In the genomic region with DNA sequence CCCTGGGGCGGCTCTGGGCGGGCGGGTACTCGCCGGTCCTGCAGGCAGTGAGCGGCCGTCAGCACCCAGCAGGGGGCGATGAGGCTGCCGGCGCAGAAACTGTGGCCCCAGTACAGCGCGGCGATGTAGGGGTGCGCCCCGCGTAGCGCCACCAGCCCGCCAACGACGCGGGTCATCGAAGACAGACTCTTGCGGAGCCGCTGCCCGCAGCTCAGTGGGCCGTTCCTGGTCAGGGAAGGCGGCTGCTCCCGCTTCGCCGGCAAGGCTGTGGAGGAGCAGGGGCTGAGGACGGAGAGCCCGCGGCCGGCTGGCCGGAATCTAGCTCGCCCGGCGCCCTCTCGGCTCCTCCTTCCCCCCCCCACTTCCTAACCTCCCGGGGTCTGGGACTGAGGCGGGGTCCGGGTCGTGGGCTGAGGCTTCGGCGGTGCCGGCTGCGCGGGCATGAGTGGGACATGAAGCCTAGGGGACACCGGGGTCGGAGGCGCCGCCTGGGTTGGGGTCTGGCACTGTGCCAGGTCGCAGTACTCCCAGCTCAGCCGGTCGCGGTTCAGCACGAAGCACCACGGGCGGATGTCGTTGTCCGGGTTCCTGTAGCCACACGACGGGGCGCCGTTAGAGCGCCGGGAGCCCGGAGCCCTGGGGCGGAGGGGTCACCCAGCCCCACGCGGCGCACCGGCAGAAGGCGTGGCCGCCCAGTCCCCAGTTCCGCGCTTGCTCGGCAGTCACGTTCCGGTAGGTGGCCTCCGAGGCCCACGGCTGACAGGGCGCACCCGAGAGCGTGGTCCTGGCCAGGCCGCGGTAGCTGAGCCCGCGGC, we compare ENCODE assay signal across 8 cellular contexts. TPM values are rescaled to one million over a fixed set of nuclear protein-coding genes. Genes with fewer than 3 reads are reported as not detected.
DNase-seq lines count a peak whose midpoint lies in the region; ATAC-seq and TF ChIP-seq lines count a peak whose summit lies in the region.

No MANE protein-coding gene starts in this region.

- H3K9me3 ChIP-seq in H9 (ENCODE audit: control insufficient read depth, low read depth, low read length) (no peaks in the 10 kb centered on the region), MG63 (no peaks in the 10 kb centered on the region), left ventricle myocardium inferior (replicated peaks) (no peaks in the 10 kb centered on the region), psoas muscle (no peaks in the 10 kb centered on the region), vagina (no peaks in the 10 kb centered on the region)

- no peak overlapping the region for H3K27ac Mint-ChIP-seq in H9
- H3K27ac Mint-ChIP-seq in activated naive CD8-positive, alpha-beta T cell treated with anti-CD3 and anti-CD28 coated beads, Interleukin-2, amount 50 U/mL, for 24 hours = no peak overlapping the region

- H3K79me2 ChIP-seq in H9 (ENCODE audit: insufficient read depth, low read length) = no peaks in the 10 kb centered on the region

- no peak overlapping the region for H3K56ac ChIP-seq in H9 (ENCODE audit: insufficient read length, low read depth, low read length)

- H2BK120ac ChIP-seq in H9 (ENCODE audit: low read depth, low read length, poor library complexity, severe bottlenecking) = no peak overlapping the region

- H4K91ac ChIP-seq in H9 (ENCODE audit: insufficient read length, low read depth, low read length) = no peak overlapping the region

- DNase-seq in H9 (peak; percentile 74), MG63 (peak; percentile 79), SW 1271 (lab: John Stamatoyannopoulos, UW) (peak; percentile 62 to 87), left ventricle myocardium inferior (peak; percentile 86), psoas muscle (peak; percentile 88 to 93), vagina (ENCODE audit: extremely low spot score in 2 of 2) (no peak)
- DNase-seq in activated naive CD8-positive, alpha-beta T cell treated with anti-CD3 and anti-CD28 coated beads, Interleukin-2, amount 50 U/mL, for 24 hours = peak; percentile 86

- no peak overlapping the region for H3K4ac ChIP-seq in H9 (ENCODE audit: low read depth, low read length)

- H3K18ac ChIP-seq in H9 (ENCODE audit: insufficient read length, low read depth, low read length) = no peak overlapping the region

- H3K9me3 Mint-ChIP-seq in H9 = peaks cover 0 to 2% of the 10 kb centered on the region in 2 experiments; a peak in 2 of 5 replicates
- no peaks in the 10 kb centered on the region for H3K9me3 Mint-ChIP-seq in activated naive CD8-positive, alpha-beta T cell treated with anti-CD3 and anti-CD28 coated beads, Interleukin-2, amount 50 U/mL, for 24 hours

- no CpG with 5 or more reads among the region's 89 CpGs for WGBS in H9 (ENCODE audit: extremely low coverage, insufficient read length, low lambda C conversion rate)
- 0 to 1% (median 0%) methylated on average over 52 to 89 of the region's 89 CpGs for WGBS in psoas muscle, 3 donors

- no peak overlapping the region for H2AFZ ChIP-seq in H9 (ENCODE audit: low read length)

- intact Hi-C loops in left ventricle myocardium inferior (cut with micrococcal nuclease) (loop anchor here (5.0 kb wide), 1 partner anchor 48 kb away; no protein-coding TSS in a partner anchor), psoas muscle (cut with DNase I) (loop anchor here (1.0 kb wide), 2 partner anchors 49 to 50 kb away; no protein-coding TSS in a partner anchor), vagina (cut with DNase I) (loop anchor here (2.0 kb wide), 1 partner anchor 45 kb away; no protein-coding TSS in a partner anchor)

- H3K27me3 Mint-ChIP-seq in H9 (ENCODE audit: low read depth) = peaks cover 81% of the 10 kb centered on the region
- H3K27me3 Mint-ChIP-seq in activated naive CD8-positive, alpha-beta T cell treated with anti-CD3 and anti-CD28 coated beads, Interleukin-2, amount 50 U/mL, for 24 hours = peaks cover 26% of the 10 kb centered on the region

- H2BK5ac ChIP-seq in H9 (ENCODE audit: insufficient read length, low read length) = no peak overlapping the region

- TF ChIP-seq CTCF in GM12872 (IDR thresholded peaks at IDR 0.05; ENCODE audit: insufficient read depth, low read depth, low read length) (peak; percentile 87), H9 (conservative IDR thresholded peaks at IDR 0.05) (peak; percentile 49; the same call in 2 of the 3 replicates), left ventricle myocardium inferior (IDR thresholded peaks at IDR 0.05; ENCODE audit: borderline replicate concordance) (peak; percentile 78), psoas muscle (IDR thresholded peaks at IDR 0.05) (peak; percentile 73), vagina (IDR thresholded peaks at IDR 0.05) (peak; percentile 32 to 81 (median 44))

- no peak for TF ChIP-seq POLR2A in vagina (IDR thresholded peaks at IDR 0.05)

- peak; percentile 92 for ATAC-seq in activated naive CD8-positive, alpha-beta T cell treated with anti-CD3 and anti-CD28 coated beads, Interleukin-2, amount 50 U/mL, for 24 hours
- peak; percentile 92 to 98 (median 96) for ATAC-seq in psoas muscle

- H2BK15ac ChIP-seq in H9 (ENCODE audit: low read depth, low read length) = no peak overlapping the region

- H3K79me1 ChIP-seq in H9 (ENCODE audit: insufficient read depth, low read depth, low read length, poor library complexity, severe bottlenecking) = no peaks in the 10 kb centered on the region

- peak overlapping the region; percentile 63 to 89 for H3K4me3 Mint-ChIP-seq in H9
- peak overlapping the region; percentile 73 for H3K4me3 Mint-ChIP-seq in activated naive CD8-positive, alpha-beta T cell treated with anti-CD3 and anti-CD28 coated beads, Interleukin-2, amount 50 U/mL, for 24 hours

- H2BK20ac ChIP-seq in H9 (ENCODE audit: low read depth, low read length, poor library complexity, severe bottlenecking) = no peak overlapping the region

- no peak overlapping the region for H3K27ac ChIP-seq in H9 (ENCODE audit: insufficient read length, low read depth, low read length)
- H3K27ac ChIP-seq in left ventricle myocardium inferior (replicated peaks) = no peak overlapping the region
- H3K27ac ChIP-seq in psoas muscle = no peak overlapping the region
- peak overlapping the region; percentile 60 for H3K27ac ChIP-seq in vagina

- H3K4me2 ChIP-seq in H9 (ENCODE audit: insufficient read depth, insufficient read length, low read length) = peak overlapping the region; percentile 60

- no peaks in the 10 kb centered on the region for H3K36me3 Mint-ChIP-seq in H9 (ENCODE audit: insufficient read depth in 1 of 3, low read depth in 3 of 3)
- no peaks in the 10 kb centered on the region for H3K36me3 Mint-ChIP-seq in activated naive CD8-positive, alpha-beta T cell treated with anti-CD3 and anti-CD28 coated beads, Interleukin-2, amount 50 U/mL, for 24 hours (ENCODE audit: low read depth)

- H2BK12ac ChIP-seq in H9 (ENCODE audit: insufficient read length, low read depth, low read length) = no peak overlapping the region

- H3T11ph ChIP-seq in H9 (ENCODE audit: low read length) = no peak overlapping the region

- H4K20me1 ChIP-seq in H9 (ENCODE audit: control insufficient read depth, insufficient read depth, insufficient read length) = no peaks in the 10 kb centered on the region

- no peak overlapping the region for H3K9ac ChIP-seq in H9 (ENCODE audit: extremely low read depth, insufficient read length, low read length)

- no peak overlapping the region for H4K5ac ChIP-seq in H9 (ENCODE audit: insufficient read length, low read depth, low read length)

- H3K4me1 ChIP-seq in H9 (ENCODE audit: insufficient read depth, low read length) = no peaks in the 10 kb centered on the region
- peaks cover 39% of the 10 kb centered on the region for H3K4me1 ChIP-seq in left ventricle myocardium inferior
- H3K4me1 ChIP-seq in psoas muscle = peaks cover 14% of the 10 kb centered on the region
- peaks cover 43% of the 10 kb centered on the region for H3K4me1 ChIP-seq in vagina

- H3K36me3 ChIP-seq in MG63 (no peaks in the 10 kb centered on the region), left ventricle myocardium inferior (no peaks in the 10 kb centered on the region), psoas muscle (ENCODE audit: insufficient read depth in 1 of 2, low read depth in 1 of 2) (no peaks in the 10 kb centered on the region), vagina (no peaks in the 10 kb centered on the region)

- no peak overlapping the region for H2AK5ac ChIP-seq in H9 (ENCODE audit: insufficient read length, low read length)

- H4K8ac ChIP-seq in H9 (replicated peaks; ENCODE audit: insufficient read length, low read depth, low read length) = no peak overlapping the region

- H3K27me3 ChIP-seq in H9 (ENCODE audit: insufficient read depth, low read length) = peaks cover 12% of the 10 kb centered on the region; the same call in 1 of the 2 replicates
- H3K27me3 ChIP-seq in MG63 = peaks cover 35% of the 10 kb centered on the region
- H3K27me3 ChIP-seq in left ventricle myocardium inferior (ENCODE audit: low read depth) = peaks cover 99% of the 10 kb centered on the region
- H3K27me3 ChIP-seq in psoas muscle (ENCODE audit: insufficient read depth in 3 of 3, low read length in 2 of 3) = peaks cover 0 to 58% (median 35%) of the 10 kb centered on the region in 3 donors
- peaks cover 17% of the 10 kb centered on the region for H3K27me3 ChIP-seq in vagina

- peaks cover 23% of the 10 kb centered on the region for H3K23me2 ChIP-seq in H9 (ENCODE audit: insufficient read length, low read depth, low read length, poor library complexity, severe bottlenecking)

- H3K4me1 Mint-ChIP-seq in H9 = peaks cover 10 to 11% of the 10 kb centered on the region in 2 experiments
- peaks cover 28% of the 10 kb centered on the region for H3K4me1 Mint-ChIP-seq in activated naive CD8-positive, alpha-beta T cell treated with anti-CD3 and anti-CD28 coated beads, Interleukin-2, amount 50 U/mL, for 24 hours

- peak overlapping the region; percentile 4; the same call in 1 of the 2 replicates for H3K14ac ChIP-seq in H9 (ENCODE audit: insufficient read depth, low read length)

- H3K23ac ChIP-seq in H9 (ENCODE audit: insufficient read length, low read depth, low read length) = no peak overlapping the region

- peak overlapping the region; percentile 45 for H3K4me3 ChIP-seq in MG63
- peak overlapping the region; percentile 74 for H3K4me3 ChIP-seq in left ventricle myocardium inferior
- peak overlapping the region; percentile 60 for H3K4me3 ChIP-seq in psoas muscle
- peak overlapping the region; percentile 51 to 64 for H3K4me3 ChIP-seq in vagina

RNA-seq across cellular contexts. Expression of a gene that starts 3.6 kb away (rescaled TPM):
- total RNA-seq in H9 (2021) = not detected in 2 replicates
- not detected in 2 replicates for total RNA-seq in MG63 (2014; rRNA removed; shearing (Covaris generic); ENCODE audit: low replicate concordance)
- total RNA-seq in left ventricle myocardium inferior = not detected
- total RNA-seq in psoas muscle = not detected
- polyA plus RNA-seq in psoas muscle = not detected
- total RNA-seq in vagina = not detected

RNA-seq across cellular contexts. Expression of a gene that starts 5.3 kb away (rescaled TPM):
- 2.3 and 3.5 TPM in 2 replicates for total RNA-seq in H9 (2021)
- total RNA-seq in MG63 (2014; rRNA removed; shearing (Covaris generic); ENCODE audit: low replicate concordance) = 1.3 and 2.3 TPM in 2 replicates
- not detected for total RNA-seq in left ventricle myocardium inferior
- under 1 TPM in 1 of 4 donors, not detected in 3; 0.40 TPM for total RNA-seq in psoas muscle
- polyA plus RNA-seq in psoas muscle = under 1 TPM; 0.06 to 0.81 (median 0.09) TPM
- 5.2 TPM for total RNA-seq in vagina

RNA-seq across cellular contexts. Expression of a gene that starts 19.8 kb away (rescaled TPM):
- not detected in 2 replicates for total RNA-seq in H9 (2021)
- total RNA-seq in MG63 (2014; rRNA removed; shearing (Covaris generic); ENCODE audit: low replicate concordance) = not detected in 2 replicates
- not detected for total RNA-seq in left ventricle myocardium inferior
- total RNA-seq in psoas muscle = not detected
- not detected for polyA plus RNA-seq in psoas muscle
- total RNA-seq in vagina = not detected

RNA-seq across cellular contexts. Expression of a gene that starts 22.4 kb away (rescaled TPM):
- total RNA-seq in H9 (2021) (73.7 and 75.2 TPM in 2 replicates), left ventricle myocardium inferior (15.6 TPM), psoas muscle (10 to 100 TPM; 15.8 to 22.6 (median 19.1) TPM), vagina (28.7 TPM)
- total RNA-seq in MG63 (2014; rRNA removed; shearing (Covaris generic); ENCODE audit: low replicate concordance) = 62.4 and 127 TPM in 2 replicates
- 10 to 100 TPM; 12.3 to 14.6 (median 13.2) TPM for polyA plus RNA-seq in psoas muscle

RNA-seq across cellular contexts. Expression of a gene that starts 42.6 kb away (rescaled TPM):
- total RNA-seq in H9 (2021) = 9.6 and 10.2 TPM in 2 replicates
- 61.4 and 68.2 TPM in 2 replicates for total RNA-seq in MG63 (2014; rRNA removed; shearing (Covaris generic); ENCODE audit: low replicate concordance)
- total RNA-seq in left ventricle myocardium inferior = 2.1 TPM
- total RNA-seq in psoas muscle = 1 to 10 TPM in 3 of 4 donors, under 1 TPM in 1; 0.88 to 2.6 (median 1.8) TPM
- polyA plus RNA-seq in psoas muscle = 1 to 10 TPM in 1 of 3 donors, under 1 TPM in 2; 0.39 to 3.8 (median 0.48) TPM
- 1.2 TPM for total RNA-seq in vagina

Comparison
In these comparisons a context has a peak if more than half of its experiments do, and no peak if none do; other contexts are left out.
1. DNase-seq: peak in H9 (single experiment), MG63 (single experiment), SW 1271 (2 of 2), activated naive CD8-positive, alpha-beta T cell treated with anti-CD3 and anti-CD28 coated beads, Interleukin-2, amount 50 U/mL, for 24 hours (single experiment), left ventricle myocardium inferior (single experiment) and psoas muscle (2 of 2); none in vagina (0 of 2).
2. Peak in every context shown above with its lines, with median percentiles within 50 percentile points of each other: CTCF ChIP-seq and H3K4me3 ChIP-seq.